ENCODE assay signal across 19 cellular contexts in genomic region chr6:49072146-49072545, GRCh38.
DNase-seq lines count a peak whose midpoint lies in the region; ATAC-seq and TF ChIP-seq lines count a peak whose summit lies in the region.
"Had no signal": no experiment of that assay in that cellular context is flagged by ENCODE, and none has a peak within 500 bp of the region (broad histone marks: within the 10 kb centered on the region; RNA-seq: fewer than 3 reads in every experiment).

No MANE protein-coding gene starts in this region.

- H3K27ac ChIP-seq in RWPE2 (ENCODE audit: poor library complexity, severe bottlenecking) (no peak overlapping the region), foreskin keratinocyte (no peak overlapping the region), heart right ventricle (no peak overlapping the region)
- H3K27ac ChIP-seq: C4-2B had no signal

- no peak overlapping the region for H3K27ac Mint-ChIP-seq in effector memory CD8-positive, alpha-beta T cell

- ATAC-seq in RWPE2 (ENCODE audit: low read depth) (peak; percentile 23; the same call in 1 of the 3 replicates), foreskin keratinocyte (no peak), GM21529 (IDR thresholded peaks at IDR 0.05; ENCODE audit: unreplicated experiment) (no peak), heart right ventricle (no peak)
- ATAC-seq in effector memory CD8-positive, alpha-beta T cell (replicated peaks) = no peak

- no peaks in the 10 kb centered on the region for H3K27me3 Mint-ChIP-seq in effector memory CD8-positive, alpha-beta T cell

- H3K36me3 Mint-ChIP-seq in effector memory CD8-positive, alpha-beta T cell (ENCODE audit: insufficient read depth) = no peaks in the 10 kb centered on the region

- no peaks in the 10 kb centered on the region for H3K4me1 Mint-ChIP-seq in effector memory CD8-positive, alpha-beta T cell (ENCODE audit: low read depth in 2 of 2)

- H3K27me3 ChIP-seq in RWPE2 (ENCODE audit: insufficient read depth, poor library complexity, severe bottlenecking) (no peaks in the 10 kb centered on the region), foreskin keratinocyte (no peaks in the 10 kb centered on the region), heart right ventricle (no peaks in the 10 kb centered on the region)

- H3K9me3 Mint-ChIP-seq in effector memory CD8-positive, alpha-beta T cell = peaks cover 11 to 19% of the 10 kb centered on the region in 2 donors

- no peak for TF ChIP-seq CTCF in RWPE2 (IDR thresholded peaks at IDR 0.05; ENCODE audit: poor library complexity, severe bottlenecking)
- TF ChIP-seq CTCF in foreskin keratinocyte (conservative IDR thresholded peaks at IDR 0.05) = peak; percentile 49
- TF ChIP-seq CTCF in heart right ventricle (IDR thresholded peaks at IDR 0.05) = no peak

- WGBS in heart right ventricle, 2 donors = 69 to 71% methylated on average over 1 of the region's 1 CpG

- no peak overlapping the region for H3K4me3 ChIP-seq in RWPE2 (ENCODE audit: severe bottlenecking)
- H3K4me3 ChIP-seq in heart right ventricle = no peak overlapping the region

- H3K9me3 ChIP-seq in RWPE2 (ENCODE audit: severe bottlenecking) (no peaks in the 10 kb centered on the region), heart right ventricle (peaks cover 0 to 14% (median 0%) of the 10 kb centered on the region in 11 donors)

- H3K4me1 ChIP-seq in RWPE2 (ENCODE audit: insufficient read depth, poor library complexity, severe bottlenecking) = no peaks in the 10 kb centered on the region
- peaks cover 4% of the 10 kb centered on the region for H3K4me1 ChIP-seq in foreskin keratinocyte
- no peaks in the 10 kb centered on the region for H3K4me1 ChIP-seq in heart right ventricle

- intact Hi-C loops in heart right ventricle (cut with DNase I) = no loop called here

- DNase-seq in COLO829 (ENCODE audit: low spot score) (peak; percentile 18), HT1080 (ENCODE audit: low read depth) (peak; percentile 5), RWPE2 (ENCODE audit: low spot score) (no peak), foreskin keratinocyte (peak; percentile 37 to 63), heart right ventricle (no peak)
- DNase-seq in effector memory CD8-positive, alpha-beta T cell = no peak
- DNase-seq: AML-193, DMS79, H7, IMR-90, NCI-H1105 treated with DMSO at 0.1 percent for 48 hours, NCI-H1694, NCI-H2081 treated with DMSO at 0.1 percent for 48 hours, NCI-H510A, NCI-H774, RPMI8226, SW 1271 had no signal

- H3K36me3 ChIP-seq in RWPE2 (ENCODE audit: low read depth) (no peaks in the 10 kb centered on the region), heart right ventricle (no peaks in the 10 kb centered on the region)

- H3K4me3 Mint-ChIP-seq in effector memory CD8-positive, alpha-beta T cell = no peak overlapping the region

Comparison
In these comparisons a context has a peak if more than half of its experiments do, and no peak if none do; other contexts are left out.
1. DNase-seq: peak in COLO829 (single experiment), HT1080 (single experiment) and foreskin keratinocyte (2 of 2); none in RWPE2 (single experiment), heart right ventricle (0 of 2) and effector memory CD8-positive, alpha-beta T cell (0 of 3).